In the genomic region with DNA sequence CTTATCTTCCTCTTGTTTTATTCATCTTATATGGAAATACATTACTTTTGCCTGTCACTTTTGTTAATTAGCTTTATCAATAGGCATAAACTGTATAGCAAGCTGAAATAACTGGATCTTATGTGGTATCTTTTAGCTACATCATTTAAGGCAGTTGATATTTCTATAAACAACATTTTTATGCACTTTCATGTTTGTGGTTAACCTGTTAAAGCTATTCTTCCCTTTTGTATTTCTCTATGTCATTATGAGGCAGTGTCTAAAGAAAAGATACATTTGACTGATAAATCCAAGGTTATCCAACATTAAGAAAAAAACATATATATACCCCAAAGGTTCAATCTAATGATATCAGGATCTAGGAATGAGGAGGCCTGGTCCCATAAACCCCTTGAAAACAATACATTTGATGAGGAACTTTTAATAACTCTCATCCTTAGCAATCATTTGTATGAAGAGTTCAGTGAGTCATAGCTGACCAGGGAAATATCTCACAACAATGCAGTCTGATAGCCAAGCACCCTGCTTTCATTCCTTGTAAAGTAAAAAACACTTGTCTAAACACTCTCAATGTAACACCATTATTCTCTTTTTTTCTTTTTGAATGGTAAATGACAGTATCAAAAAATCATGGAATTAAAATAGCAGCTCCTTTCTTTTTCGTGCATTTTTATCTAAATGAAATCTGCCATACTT, we compare ENCODE assay signal across 1 cellular context.
TF ChIP-seq lines count a peak whose summit lies in the region.

No MANE protein-coding gene starts in this region.

TF ChIP-seq in IMR-90, 13 proteins besides CTCF, POLR2A, EP300 and RAD21 (continued from another document):
- TF ChIP-seq MAZ (IDR thresholded peaks at IDR 0.05; ENCODE audit: borderline replicate concordance, low read depth, low read length) (no peak), CEBPB (IDR thresholded peaks at IDR 0.05; ENCODE audit: low read depth, low read length) (no peak), FOS (IDR thresholded peaks at IDR 0.05; ENCODE audit: low read depth, low read length) (no peak), BHLHE40 (IDR thresholded peaks at IDR 0.05; ENCODE audit: low read depth, low read length) (no peak), RCOR1 (IDR thresholded peaks at IDR 0.05; ENCODE audit: insufficient replicate concordance, low read length) (no peak), USF2 (IDR thresholded peaks at IDR 0.05; ENCODE audit: low read depth, low read length) (no peak), NFE2L2 (IDR thresholded peaks at IDR 0.05; ENCODE audit: low read depth, low read length) (no peak), RFX5 (IDR thresholded peaks at IDR 0.05; ENCODE audit: low read depth, low read length) (no peak), MAFK (IDR thresholded peaks at IDR 0.05; ENCODE audit: low read depth, low read length) (no peak), SMC3 (IDR thresholded peaks at IDR 0.05; ENCODE audit: low read depth, low read length) (no peak)
- TF ChIP-seq, protein P1, sequence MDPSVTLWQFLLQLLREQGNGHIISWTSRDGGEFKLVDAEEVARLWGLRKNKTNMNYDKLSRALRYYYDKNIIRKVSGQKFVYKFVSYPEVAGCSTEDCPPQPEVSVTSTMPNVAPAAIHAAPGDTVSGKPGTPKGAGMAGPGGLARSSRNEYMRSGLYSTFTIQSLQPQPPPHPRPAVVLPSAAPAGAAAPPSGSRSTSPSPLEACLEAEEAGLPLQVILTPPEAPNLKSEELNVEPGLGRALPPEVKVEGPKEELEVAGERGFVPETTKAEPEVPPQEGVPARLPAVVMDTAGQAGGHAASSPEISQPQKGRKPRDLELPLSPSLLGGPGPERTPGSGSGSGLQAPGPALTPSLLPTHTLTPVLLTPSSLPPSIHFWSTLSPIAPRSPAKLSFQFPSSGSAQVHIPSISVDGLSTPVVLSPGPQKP (IDR thresholded peaks at IDR 0.05; ENCODE audit: borderline replicate concordance, low read depth, low read length), result no peak
TF ChIP-seq in IMR-90: peak in this region for 0.
